ENCODE assay signal across 22 cellular contexts in genomic region chr19:18718846-18719458, GRCh38.
"Had no signal": no experiment of that assay in that cellular context is flagged by ENCODE, and none has a peak within 500 bp of the region (broad histone marks: within the 10 kb centered on the region; RNA-seq: fewer than 3 reads in every experiment).

No MANE protein-coding gene starts in this region.

- ATAC-seq: activated CD8-positive, alpha-beta T cell treated with anti-CD3 and anti-CD28 coated beads for 36 hours; right lobe of liver; upper lobe of right lung had no signal

- H3K27ac ChIP-seq: brain microvascular endothelial cell, esophagus muscularis mucosa, gastroesophageal sphincter, right lobe of liver, thoracic aorta, upper lobe of right lung had no signal

- H3K27ac Mint-ChIP-seq: activated B cell treated with CpG ODN at 0.5 μM for 24 hours; activated CD8-positive, alpha-beta T cell treated with anti-CD3 and anti-CD28 coated beads for 36 hours; activated naive CD4-positive, alpha-beta T cell treated with anti-CD3 and anti-CD28 coated beads for 36 hours had no signal

- DNase-seq: activated B cell treated with CpG ODN at 0.5 μM for 24 hours; activated CD4-positive, alpha-beta T cell treated with anti-CD3 and anti-CD28 coated beads for 4 hours; activated CD8-positive, alpha-beta T cell treated with anti-CD3 and anti-CD28 coated beads for 36 hours; activated naive CD4-positive, alpha-beta T cell treated with anti-CD3 and anti-CD28 coated beads for 36 hours; activated T-cell treated with anti-CD3 and anti-CD28 coated beads, Interleukin-2, amount 50 U/mL, for 1 hour; brain microvascular endothelial cell; cerebellar nuclear complex; cortex of kidney; effector CD4-positive, alpha-beta T cell; islet precursor cell; midbrain; right lobe of liver; small intestine; stimulated activated CD4-positive, alpha-beta T cell treated with anti-CD3 and anti-CD28 coated beads, Interleukin-15, amount 100 ng/mL, for 24 hours; stimulated activated CD4-positive, alpha-beta T cell treated with anti-CD3 and anti-CD28 coated beads, Interleukin-2, amount 100 ng/mL, for 48 hours; stomach; upper lobe of right lung had no signal

- H3K27me3 ChIP-seq: brain microvascular endothelial cell, esophagus muscularis mucosa, gastroesophageal sphincter, right lobe of liver, stomach, upper lobe of right lung had no signal

- H3K4me1 ChIP-seq: right lobe of liver, upper lobe of right lung had no signal

- H3K4me3 ChIP-seq: esophagus muscularis mucosa, gastroesophageal sphincter, lung, right lobe of liver, stomach, thoracic aorta, upper lobe of right lung had no signal

- H3K9me3 ChIP-seq: esophagus muscularis mucosa, gastroesophageal sphincter, right lobe of liver, stomach, thoracic aorta, upper lobe of right lung had no signal

- H3K27me3 Mint-ChIP-seq: activated B cell treated with CpG ODN at 0.5 μM for 24 hours; activated CD8-positive, alpha-beta T cell treated with anti-CD3 and anti-CD28 coated beads for 36 hours had no signal

- H3K36me3 ChIP-seq: brain microvascular endothelial cell, right lobe of liver, thoracic aorta, upper lobe of right lung had no signal

- H3K9me3 Mint-ChIP-seq: activated B cell treated with CpG ODN at 0.5 μM for 24 hours; activated CD8-positive, alpha-beta T cell treated with anti-CD3 and anti-CD28 coated beads for 36 hours; activated naive CD4-positive, alpha-beta T cell treated with anti-CD3 and anti-CD28 coated beads for 36 hours; neural crest cell had no signal

- H3K4me3 Mint-ChIP-seq: activated B cell treated with CpG ODN at 0.5 μM for 24 hours; activated CD8-positive, alpha-beta T cell treated with anti-CD3 and anti-CD28 coated beads for 36 hours; activated naive CD4-positive, alpha-beta T cell treated with anti-CD3 and anti-CD28 coated beads for 36 hours; neural crest cell had no signal
